ENCODE assay signal across 9 cellular contexts in genomic region chr12:54418441-54419087, GRCh38. TPM values are rescaled to one million over a fixed set of nuclear protein-coding genes. Genes with fewer than 3 reads are reported as not detected.
DNase-seq lines count a peak whose midpoint lies in the region; ATAC-seq, FAIRE-seq and TF ChIP-seq lines count a peak whose summit lies in the region.
"Had no signal": no experiment of that assay in that cellular context is flagged by ENCODE, and none has a peak within 500 bp of the region (broad histone marks: within the 10 kb centered on the region; RNA-seq: fewer than 3 reads in every experiment).

No MANE protein-coding gene starts in this region.

- no peak for DNase-seq in effector memory CD4-positive, alpha-beta T cell
- DNase-seq in naive thymus-derived CD4-positive, alpha-beta T cell: peak in 1 of 9 donors; percentile 21
- DNase-seq in D721Med (ENCODE audit: insufficient read length, low spot score): no peak
- DNase-seq in A172 (ENCODE audit: low spot score): no peak
- no peak for DNase-seq in NCI-H510A (lab: John Stamatoyannopoulos, UW)

- peaks cover 41 to 71% (median 57%) of the 10 kb centered on the region in 7 donors for H3K4me1 Mint-ChIP-seq in naive thymus-derived CD4-positive, alpha-beta T cell

- peaks cover 66% of the 10 kb centered on the region for H3K79me2 ChIP-seq in ACC112 (ENCODE audit: control insufficient read depth, insufficient read depth, low read length, unreplicated experiment)

- H3K36me3 ChIP-seq in ACC112 (ENCODE audit: insufficient read depth, low read length): 0 out of 2 replicates have a peak, but pooled peaks cover 4% of the 10 kb centered on the region
- H3K36me3 ChIP-seq in KOPT-K1 (ENCODE audit: insufficient read depth, low read length): no peaks in the 10 kb centered on the region
- no peaks in the 10 kb centered on the region for H3K36me3 ChIP-seq in effector memory CD4-positive, alpha-beta T cell (ENCODE audit: control insufficient read depth, insufficient read depth, low read length)
- H3K36me3 ChIP-seq in naive thymus-derived CD4-positive, alpha-beta T cell (ENCODE audit: control insufficient read depth in 2 of 3, insufficient read depth in 3 of 3, low read length in 3 of 3): peaks cover 0 to 16% (median 0%) of the 10 kb centered on the region in 3 experiments

- no peaks in the 10 kb centered on the region for H3K9me3 Mint-ChIP-seq in naive thymus-derived CD4-positive, alpha-beta T cell

- peaks cover 69% of the 10 kb centered on the region for H3K4me1 ChIP-seq in ACC112 (ENCODE audit: control insufficient read depth, insufficient read depth, low read length, unreplicated experiment)
- H3K4me1 ChIP-seq in effector memory CD4-positive, alpha-beta T cell (ENCODE audit: control insufficient read depth, insufficient read depth, low read length, poor library complexity, severe bottlenecking): peaks cover 45% of the 10 kb centered on the region
- H3K4me1 ChIP-seq in naive thymus-derived CD4-positive, alpha-beta T cell (ENCODE audit: control insufficient read depth in 2 of 2, insufficient read depth in 2 of 2, low read length in 2 of 2): peaks cover 51 to 56% of the 10 kb centered on the region in 2 donors

- peak overlapping the region; percentile 89 for H3K4me3 ChIP-seq in ACC112 (ENCODE audit: low read depth, low read length)
- H3K4me3 ChIP-seq in effector memory CD4-positive, alpha-beta T cell (ENCODE audit: insufficient read depth, low read depth, low read length, poor library complexity, severe bottlenecking): peak overlapping the region; percentile 100
- peak overlapping the region; percentile 86 for H3K4me3 ChIP-seq in naive thymus-derived CD4-positive, alpha-beta T cell (ENCODE audit: low read length)

- ATAC-seq in naive thymus-derived CD4-positive, alpha-beta T cell: no peak
- no peak for ATAC-seq in GM21447 (IDR thresholded peaks at IDR 0.05; ENCODE audit: unreplicated experiment)

- H3K27me3 ChIP-seq in ACC112 (ENCODE audit: insufficient read depth, low read length): no peaks in the 10 kb centered on the region
- H3K27me3 ChIP-seq in effector memory CD4-positive, alpha-beta T cell (replicated peaks; ENCODE audit: control insufficient read depth, insufficient read depth, low read length, poor library complexity, severe bottlenecking): no peaks in the 10 kb centered on the region
- no peaks in the 10 kb centered on the region for H3K27me3 ChIP-seq in naive thymus-derived CD4-positive, alpha-beta T cell (ENCODE audit: control insufficient read depth in 2 of 2, insufficient read depth in 2 of 2, low read length in 2 of 2)

- H3K36me3 Mint-ChIP-seq in naive thymus-derived CD4-positive, alpha-beta T cell: peaks cover 0 to 15% (median 0%) of the 10 kb centered on the region in 5 donors

- intact Hi-C loops in naive thymus-derived CD4-positive, alpha-beta T cell (cut with micrococcal nuclease): loop anchor here (1.0 to 10.0 kb wide), 3 partner anchors 7 to 566 kb away; partner anchors contain the start of gene TESPA1 (in 1 of the 2)

- H3K27ac Mint-ChIP-seq in naive thymus-derived CD4-positive, alpha-beta T cell: peak overlapping the region; percentile 86 to 100 (median 97)

- POLR2A ChIA-PET in naive thymus-derived CD4-positive, alpha-beta T cell (lab: Charles Lee): interaction anchor here (0.8 to 2.9 kb wide), 8 partner anchors 9 to 138 kb away, joined by 3 to 17 read pairs (median 6); partner anchors contain the start of genes CBX5 and HNRNPA1

- no peak for TF ChIP-seq CTCF in D721Med (IDR thresholded peaks at IDR 0.05; ENCODE audit: insufficient read depth, missing control alignments)

- no peak for FAIRE-seq in D721Med (lab: Jason Lieb, UNC)

- H3K9me3 ChIP-seq in KOPT-K1 (ENCODE audit: insufficient read depth, low read length, poor library complexity, severe bottlenecking): no peaks in the 10 kb centered on the region
- no peaks in the 10 kb centered on the region for H3K9me3 ChIP-seq in effector memory CD4-positive, alpha-beta T cell (ENCODE audit: control insufficient read depth, low read length)
- H3K9me3 ChIP-seq in naive thymus-derived CD4-positive, alpha-beta T cell (ENCODE audit: control insufficient read depth in 2 of 3, low read length in 3 of 3): no peaks in the 10 kb centered on the region

- peak overlapping the region; percentile 95 for H3K27ac ChIP-seq in ACC112 (ENCODE audit: low read depth, low read length)
- H3K27ac ChIP-seq in KOPT-K1 (ENCODE audit: low read depth, low read length, poor library complexity, severe bottlenecking): peak overlapping the region; percentile 98
- H3K27ac ChIP-seq in effector memory CD4-positive, alpha-beta T cell (ENCODE audit: insufficient read depth, low read length, poor library complexity, severe bottlenecking): peak overlapping the region; percentile 94
- peak overlapping the region; percentile 96 for H3K27ac ChIP-seq in naive thymus-derived CD4-positive, alpha-beta T cell (ENCODE audit: low read depth, low read length)

- peak overlapping the region; percentile 78 to 98 (median 94) for H3K4me3 Mint-ChIP-seq in naive thymus-derived CD4-positive, alpha-beta T cell

- no peak overlapping the region for H2AFZ ChIP-seq in ACC112 (ENCODE audit: low read length, unreplicated experiment)

- CTCF ChIA-PET in naive thymus-derived CD4-positive, alpha-beta T cell (lab: Charles Lee): interaction anchor here (0.9 to 12.0 kb wide), 4 partner anchors 12 to 44 kb away, joined by 3 to 162 read pairs (median 57); no protein-coding TSS in a partner anchor

- peaks cover 0 to 23% (median 0%) of the 10 kb centered on the region in 5 donors for H3K27me3 Mint-ChIP-seq in naive thymus-derived CD4-positive, alpha-beta T cell

RNA-seq across cellular contexts. Expression of gene ITGA5, which starts 0.5 kb away (rescaled TPM):
- 100 to 1,000 TPM in 4 of 5 experiments, 10 to 100 TPM in 1; 73.9 to 169 (median 145) TPM for total RNA-seq in naive thymus-derived CD4-positive, alpha-beta T cell
- polyA plus RNA-seq in naive thymus-derived CD4-positive, alpha-beta T cell: 10 to 100 TPM; 26.5 to 82.4 TPM
- 215 and 219 TPM in 2 replicates for total RNA-seq in A172 (2014; rRNA removed; shearing (Covaris generic))

RNA-seq across cellular contexts. Expression of gene ZNF385A, which starts 34.0 kb away (rescaled TPM):
- total RNA-seq in naive thymus-derived CD4-positive, alpha-beta T cell: 10 to 100 TPM in 1 of 5 experiments, 1 to 10 TPM in 4; 1.3 to 69.9 (median 1.4) TPM
- under 1 TPM; 0.39 to 0.78 TPM for polyA plus RNA-seq in naive thymus-derived CD4-positive, alpha-beta T cell
- total RNA-seq in A172 (2014; rRNA removed; shearing (Covaris generic)): 1.3 and 5.3 TPM in 2 replicates

RNA-seq across cellular contexts. Expression of gene GPR84, which starts 54.3 kb away (rescaled TPM):
- 10 to 100 TPM in 1 of 5 experiments, 1 to 10 TPM in 2, not detected in 2; 1.2 to 13.1 (median 3.9) TPM for total RNA-seq in naive thymus-derived CD4-positive, alpha-beta T cell
- not detected for polyA plus RNA-seq in naive thymus-derived CD4-positive, alpha-beta T cell
- not detected in 2 replicates for total RNA-seq in A172 (2014; rRNA removed; shearing (Covaris generic))
- total RNA-seq: SK-MEL-5 had no signal

RNA-seq across cellular contexts. Expression of gene GTSF1, which starts 54.8 kb away (rescaled TPM):
- total RNA-seq in naive thymus-derived CD4-positive, alpha-beta T cell: 1 to 10 TPM; 1.9 to 9.5 (median 2.5) TPM
- 10 to 100 TPM; 13.5 to 15.1 TPM for polyA plus RNA-seq in naive thymus-derived CD4-positive, alpha-beta T cell
- total RNA-seq in A172 (2014; rRNA removed; shearing (Covaris generic)): not detected in 2 replicates
- total RNA-seq: SK-MEL-5 had no signal
